Comparison of ENCODE assay signal across 1 cellular context in genomic region chr16:70454221-70455034, GRCh38.
TF ChIP-seq lines count a peak whose summit lies in the region.

Gene FCSK, plus strand, starts transcription at chr16:70454595. Its CDS starts 8,596 bp downstream, at chr16:70463191.

TF ChIP-seq in WTC11, 78 proteins besides CTCF, POLR2A, EP300 and RAD21 (continued from another document):
- no peak for TF ChIP-seq AR (CRISPR knock-in tag; IDR thresholded peaks at IDR 0.05)
- no peak for TF ChIP-seq ZNF232 (CRISPR knock-in tag; IDR thresholded peaks at IDR 0.05)
- TF ChIP-seq NFATC4 (CRISPR knock-in tag; IDR thresholded peaks at IDR 0.05) = no peak
- TF ChIP-seq MLX (CRISPR knock-in tag; IDR thresholded peaks at IDR 0.05) = no peak
- TF ChIP-seq GABPB1 (CRISPR knock-in tag; IDR thresholded peaks at IDR 0.05) = peak; percentile 42; the same call in 1 of the 2 replicates
- TF ChIP-seq HMGXB4 (CRISPR knock-in tag; IDR thresholded peaks at IDR 0.05) = peak; percentile 90
- 0 out of 2 replicates have a peak, but pooled peaks have one; percentile 15 for TF ChIP-seq TEAD1 (CRISPR knock-in tag; IDR thresholded peaks at IDR 0.05)
- TF ChIP-seq CREM (CRISPR knock-in tag; IDR thresholded peaks at IDR 0.05) = peak; percentile 63
- TF ChIP-seq ZNF281 (CRISPR knock-in tag; IDR thresholded peaks at IDR 0.05) = no peak
- peak; percentile 64; the same call in 1 of the 2 replicates for TF ChIP-seq KAT7 (CRISPR knock-in tag; IDR thresholded peaks at IDR 0.05; ENCODE audit: borderline replicate concordance)
- no peak for TF ChIP-seq GTF2I (CRISPR knock-in tag; conservative IDR thresholded peaks at IDR 0.05)
- 0 out of 2 replicates have a peak, but pooled peaks have one; percentile 38 for TF ChIP-seq FOXP4 (CRISPR knock-in tag; IDR thresholded peaks at IDR 0.05)
- TF ChIP-seq NR1H2 (CRISPR knock-in tag; IDR thresholded peaks at IDR 0.05) = no peak
- TF ChIP-seq ETV6 (CRISPR knock-in tag; IDR thresholded peaks at IDR 0.05) = peak; percentile 48; the same call in 1 of the 2 replicates
- TF ChIP-seq CDX4 (CRISPR knock-in tag; IDR thresholded peaks at IDR 0.05; ENCODE audit: borderline replicate concordance) = no peak
- TF ChIP-seq ZNF263 (CRISPR knock-in tag; IDR thresholded peaks at IDR 0.05; ENCODE audit: low read depth) = peak; percentile 71; the same call in 1 of the 2 replicates
- no peak for TF ChIP-seq OVOL2 (CRISPR knock-in tag; IDR thresholded peaks at IDR 0.05; ENCODE audit: borderline replicate concordance)
- no peak for TF ChIP-seq ATF6 (CRISPR knock-in tag; IDR thresholded peaks at IDR 0.05)
- TF ChIP-seq EMX1 (CRISPR knock-in tag; IDR thresholded peaks at IDR 0.05) = no peak
- TF ChIP-seq ZMAT4 (CRISPR knock-in tag; IDR thresholded peaks at IDR 0.05) = no peak
